Comparison of ENCODE assay signal across 2 cellular contexts in genomic region chr3:147412917-147413711, GRCh38.
TF ChIP-seq lines count a peak whose summit lies in the region.

No MANE protein-coding gene starts in this region.

TF ChIP-seq in liver, 16 proteins besides CTCF, POLR2A, EP300 and RAD21:
- no peak for TF ChIP-seq GABPA (IDR thresholded peaks at IDR 0.05 in 1 of 2, conservative IDR thresholded peaks at IDR 0.05 in 1 of 2)
- no peak for TF ChIP-seq RXRA (IDR thresholded peaks at IDR 0.05)
- TF ChIP-seq ZBTB33 (IDR thresholded peaks at IDR 0.05), result no peak
- TF ChIP-seq MAX (IDR thresholded peaks at IDR 0.05), result no peak
- TF ChIP-seq HNF4A (conservative IDR thresholded peaks at IDR 0.05), result no peak
- TF ChIP-seq NR2F2 (IDR thresholded peaks at IDR 0.05), result no peak
- TF ChIP-seq REST (IDR thresholded peaks at IDR 0.05), result no peak
- no peak for TF ChIP-seq HNF4G (IDR thresholded peaks at IDR 0.05)
- TF ChIP-seq TAF1 (conservative IDR thresholded peaks at IDR 0.05), result no peak
- TF ChIP-seq ATF3 (IDR thresholded peaks at IDR 0.05), result no peak
- TF ChIP-seq YY1 (IDR thresholded peaks at IDR 0.05), result no peak
- no peak for TF ChIP-seq JUND (IDR thresholded peaks at IDR 0.05)

TF ChIP-seq in HepG2, 621 proteins besides CTCF, POLR2A, EP300 and RAD21:
- TF ChIP-seq XBP1 (CRISPR knock-in tag; IDR thresholded peaks at IDR 0.05), result no peak
- TF ChIP-seq ARID3A (IDR thresholded peaks at IDR 0.05; ENCODE audit: low read depth, low read length), result no peak
- no peak for TF ChIP-seq ZNF10 (CRISPR knock-in tag; IDR thresholded peaks at IDR 0.05; ENCODE audit: borderline replicate concordance, low read depth)
- TF ChIP-seq CREB3 (CRISPR knock-in tag; IDR thresholded peaks at IDR 0.05), result no peak
- TF ChIP-seq KDM1A (CRISPR knock-in tag; IDR thresholded peaks at IDR 0.05), result no peak
- TF ChIP-seq POLR2AphosphoS5 (IDR thresholded peaks at IDR 0.05; ENCODE audit: low read depth, low read length), result no peak
- TF ChIP-seq ZNF20 (CRISPR knock-in tag; IDR thresholded peaks at IDR 0.05), result no peak
- no peak for TF ChIP-seq ZNF382 (CRISPR knock-in tag; IDR thresholded peaks at IDR 0.05; ENCODE audit: borderline replicate concordance)
- TF ChIP-seq ZNF292 (CRISPR knock-in tag; IDR thresholded peaks at IDR 0.05; ENCODE audit: borderline replicate concordance, low read depth), result no peak
- no peak for TF ChIP-seq ZNF747 (CRISPR knock-in tag; IDR thresholded peaks at IDR 0.05; ENCODE audit: borderline replicate concordance)
TF ChIP-seq in HepG2: peak in this region for 0.
